Comparison of ENCODE assay signal across 8 cellular contexts in the genomic region with DNA sequence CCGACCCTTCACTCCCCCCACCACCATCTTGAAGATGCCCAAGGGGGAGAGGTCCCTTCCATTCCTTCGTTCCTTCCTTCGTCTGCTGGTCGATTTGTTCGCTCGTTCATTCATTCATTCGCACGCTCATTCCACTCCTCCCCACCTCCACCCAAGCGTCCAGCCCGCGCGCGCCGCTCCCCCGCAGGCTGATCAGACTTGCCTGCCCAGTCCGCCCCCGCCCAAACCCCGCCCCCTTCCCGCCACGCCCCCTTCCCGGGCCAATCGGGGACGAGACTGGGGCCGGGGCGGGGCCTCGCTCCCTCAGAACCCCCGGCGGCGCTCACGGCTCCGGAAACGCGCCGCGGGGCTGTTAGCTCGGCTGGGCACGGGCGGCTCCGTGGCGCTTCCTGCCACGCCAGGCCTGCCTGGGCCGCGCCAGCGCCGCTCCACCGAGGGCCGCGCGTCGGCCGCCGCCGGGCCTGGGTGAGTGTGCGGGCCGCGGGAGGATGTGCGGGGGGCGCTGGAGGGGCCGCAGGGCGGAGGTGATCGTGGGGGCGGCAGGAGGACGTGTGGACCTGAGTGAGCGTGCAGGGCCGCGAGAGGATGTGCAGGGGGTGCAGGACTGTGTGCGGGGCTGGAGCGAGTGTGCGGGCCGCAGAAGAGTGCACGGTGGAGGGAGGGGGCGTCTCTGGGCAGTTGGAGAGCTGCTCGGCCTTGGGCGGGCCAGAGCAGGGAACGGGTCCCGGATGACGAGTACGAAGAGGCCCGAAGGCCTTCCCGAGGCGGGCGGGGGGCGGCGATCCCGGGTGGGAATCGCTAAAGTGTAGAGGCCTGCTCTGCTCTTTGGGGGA. TPM values are rescaled to one million over a fixed set of nuclear protein-coding genes. Genes with fewer than 3 reads are reported as not detected.
A peak's percentile ranks its signal among the peaks of the same experiment; 100 is the strongest.
DNase-seq lines count a peak whose midpoint lies in the region; ATAC-seq lines count a peak whose summit lies in the region.

TSS of gene ZNF275 (plus strand) at position 333 of the 833 bp plus-strand sequence. CDS start 2,527 bp downstream, outside the sequence.

- peaks cover 46% of the 10 kb centered on the region for H3K4me1 Mint-ChIP-seq in activated T-cell treated with anti-CD3 and anti-CD28 coated beads, Interleukin-2, amount 50 U/mL, for 24 hours (ENCODE audit: low read depth)

- peak; percentile 79 for ATAC-seq in GM21447 (IDR thresholded peaks at IDR 0.05; ENCODE audit: unreplicated experiment)
- ATAC-seq in esophagus mucosa, result peak; percentile 97

- peaks cover 30% of the 10 kb centered on the region for H3K36me3 Mint-ChIP-seq in activated T-cell treated with anti-CD3 and anti-CD28 coated beads, Interleukin-2, amount 50 U/mL, for 24 hours (ENCODE audit: low read depth)

- WGBS in HUES64, result under 1% methylated on average over 83 of the region's 86 CpGs

- H3K9ac ChIP-seq in HUES64 (ENCODE audit: low read depth, low read length), result peak within 1 kb of the TSS; percentile 88

- H3K27me3 ChIP-seq in HUES64 (ENCODE audit: insufficient read depth, low read length), result peaks cover 5% of the 10 kb centered on the region; the same call in 1 of the 2 replicates

- H3K4me3 Mint-ChIP-seq in activated T-cell treated with anti-CD3 and anti-CD28 coated beads, Interleukin-2, amount 50 U/mL, for 24 hours, result peak within 1 kb of the TSS; percentile 82

- H3K4me1 ChIP-seq in HUES64 (ENCODE audit: insufficient read depth, low read length), result peaks cover 10% of the 10 kb centered on the region; the same call in 1 of the 2 replicates

- no peak within 1 kb of the TSS for H3K27ac ChIP-seq in HUES64 (ENCODE audit: low read depth, low read length)

- H3K9me3 ChIP-seq in HUES64 (ENCODE audit: insufficient read depth, low read depth, low read length), result no peaks in the 10 kb centered on the region

- H3K36me3 ChIP-seq in HUES64 (ENCODE audit: insufficient read depth, low read length), result peaks cover 6% of the 10 kb centered on the region; the same call in 1 of the 2 replicates

- H3K9me3 Mint-ChIP-seq in activated T-cell treated with anti-CD3 and anti-CD28 coated beads, Interleukin-2, amount 50 U/mL, for 24 hours, result no peaks in the 10 kb centered on the region

- H3K4me3 ChIP-seq in HUES64 (ENCODE audit: low read length), result peak within 1 kb of the TSS; percentile 73

- peaks cover 26% of the 10 kb centered on the region for H3K27me3 Mint-ChIP-seq in activated T-cell treated with anti-CD3 and anti-CD28 coated beads, Interleukin-2, amount 50 U/mL, for 24 hours

- peak within 1 kb of the TSS; percentile 86 for H3K27ac Mint-ChIP-seq in activated T-cell treated with anti-CD3 and anti-CD28 coated beads, Interleukin-2, amount 50 U/mL, for 24 hours

- DNase-seq in DMS 273 treated with DMSO at 0.1 percent for 48 hours (lab: John Stamatoyannopoulos, UW) (peak; percentile 10), OCI-M1 (lab: John Stamatoyannopoulos, UW) (peak; percentile 87), myocyte (ENCODE audit: low read depth) (peak; percentile 73)
- DNase-seq in activated T-cell treated with anti-CD3 and anti-CD28 coated beads, Interleukin-2, amount 50 U/mL, for 24 hours, result peak; percentile 87
- DNase-seq in stimulated activated CD8-positive, alpha-beta memory T cell treated with anti-CD3 and anti-CD28 coated beads, Interleukin-7, amount 100 ng/mL, for 1 hour (ENCODE audit: low read depth in 2 of 2), result peak; percentile 57 to 59

RNA-seq across cellular contexts. Expression of gene ZNF275, which starts in this region (rescaled TPM):
- 5.3 TPM for polyA plus RNA-seq in HUES64 (2013, experiment 1 of 2)
- 6.5 TPM for polyA plus RNA-seq in HUES64 (2013, experiment 2 of 2)
- total RNA-seq in esophagus mucosa (1.6 TPM), myocyte (8.4 and 9.7 TPM in 2 replicates)
- polyA plus RNA-seq in myocyte (2012), result 7.2 TPM

Comparison
In these comparisons a context has a peak if more than half of its experiments do, and no peak if none do; other contexts are left out.
1. DNase-seq: peak in every context shown above with its lines; median percentile 87 in OCI-M1; 87 in activated T-cell treated with anti-CD3 and anti-CD28 coated beads, Interleukin-2, amount 50 U/mL, for 24 hours; 73 in myocyte; 58 in stimulated activated CD8-positive, alpha-beta memory T cell treated with anti-CD3 and anti-CD28 coated beads, Interleukin-7, amount 100 ng/mL, for 1 hour; 10 in DMS 273 treated with DMSO at 0.1 percent for 48 hours.